9 cellular contexts compared by ENCODE assay signal in genomic region chr1:89286549-89287181, GRCh38. TPM values are rescaled to one million over a fixed set of nuclear protein-coding genes. Genes with fewer than 3 reads are reported as not detected.
A peak's percentile ranks its signal among the peaks of the same experiment; 100 is the strongest.
DNase-seq lines count a peak whose midpoint lies in the region; ATAC-seq and TF ChIP-seq lines count a peak whose summit lies in the region.
"Had no signal": no experiment of that assay in that cellular context is flagged by ENCODE, and none has a peak within 500 bp of the region (broad histone marks: within the 10 kb centered on the region; RNA-seq: fewer than 3 reads in every experiment).

No MANE protein-coding gene starts in this region.

- DNase-seq in GM12864 (ENCODE audit: low read depth): peak; percentile 29
- DNase-seq in right cardiac atrium: no peak
- no peak for DNase-seq in GM23248
- no peak for DNase-seq in HAP-1 (ENCODE audit: low spot score in 2 of 2)
- DNase-seq in stimulated activated CD4-positive, alpha-beta T cell treated with anti-CD3 and anti-CD28 coated beads, Interleukin-1b, Interleukin-23, amount 100 ng/mL, for 48 hours: no peak
- DNase-seq: SW 1271 had no signal

- peak; percentile 81 for ATAC-seq in GM21360 (IDR thresholded peaks at IDR 0.05; ENCODE audit: unreplicated experiment)
- ATAC-seq in HG03460 (IDR thresholded peaks at IDR 0.05; ENCODE audit: unreplicated experiment): peak; percentile 97
- ATAC-seq in right cardiac atrium: no peak
- no peak for ATAC-seq in HG02970 (IDR thresholded peaks at IDR 0.05; ENCODE audit: low FRiP score, unreplicated experiment)

- no peaks in the 10 kb centered on the region for H3K27me3 ChIP-seq in right cardiac atrium (ENCODE audit: control insufficient read depth, insufficient read depth)
- H3K27me3 ChIP-seq in GM23248 (replicated peaks; ENCODE audit: insufficient read depth): no peaks in the 10 kb centered on the region
- H3K27me3 ChIP-seq in HAP-1 (ENCODE audit: low read depth): no peaks in the 10 kb centered on the region

- H4K20me1 ChIP-seq in GM23248 (ENCODE audit: insufficient read depth): no peaks in the 10 kb centered on the region

- H3K9ac ChIP-seq in GM23248: no peak overlapping the region

- WGBS in right cardiac atrium: 37% methylated on average over 3 of the region's 3 CpGs
- WGBS in GM23248 (ENCODE audit: low coverage in 1 of 2, low lambda C conversion rate in 2 of 2, missing lambda C conversion rate in 2 of 2), 2 experiments: 24% methylated on average over 3 of the region's 3 CpGs

- H2AFZ ChIP-seq in GM23248: no peak overlapping the region

- H3K9me3 ChIP-seq in right cardiac atrium (ENCODE audit: control insufficient read depth, low read length): no peaks in the 10 kb centered on the region
- no peaks in the 10 kb centered on the region for H3K9me3 ChIP-seq in GM23248 (ENCODE audit: low read depth)
- no peaks in the 10 kb centered on the region for H3K9me3 ChIP-seq in HAP-1

- H3K9me2 ChIP-seq in GM23248 (ENCODE audit: insufficient read depth): no peaks in the 10 kb centered on the region

- no peak for TF ChIP-seq CTCF in GM12864 (IDR thresholded peaks at IDR 0.05; ENCODE audit: low read depth, low read length, missing control alignments)

- H3K4me1 ChIP-seq in right cardiac atrium (ENCODE audit: control insufficient read depth, insufficient read depth, low read length) (no peaks in the 10 kb centered on the region), GM23248 (ENCODE audit: insufficient read depth) (no peaks in the 10 kb centered on the region), HAP-1 (no peaks in the 10 kb centered on the region)

- in situ Hi-C loops in GM23248 (cut with MboI): no loop called here
- in situ Hi-C loops in HAP-1 (cut with MboI; ENCODE audit: low sequenced_read_pairs): no loop called here

- H3K36me3 ChIP-seq in GM23248 (ENCODE audit: low read depth) (no peaks in the 10 kb centered on the region), HAP-1 (replicated peaks) (no peaks in the 10 kb centered on the region)

- intact Hi-C loops in right cardiac atrium (cut with DNase I): loop anchor here in 1 of 4 donors (5.0 kb wide), 1 partner anchor 199 kb away; no protein-coding TSS in a partner anchor

- H3K4me3 ChIP-seq in GM12864 (ENCODE audit: low read depth, low read length) (no peak overlapping the region), right cardiac atrium (ENCODE audit: low read length) (peak overlapping the region; percentile 26), GM23248 (no peak overlapping the region), HAP-1 (no peak overlapping the region)

- no peak overlapping the region for H3K4me2 ChIP-seq in GM23248 (ENCODE audit: unreplicated experiment)

- H3K79me2 ChIP-seq in GM23248 (ENCODE audit: insufficient read depth): no peaks in the 10 kb centered on the region

- H3F3A ChIP-seq in GM23248 (ENCODE audit: insufficient read depth): no peaks in the 10 kb centered on the region

- H3K27ac ChIP-seq in right cardiac atrium (ENCODE audit: low read length) (no peak overlapping the region), GM23248 (no peak overlapping the region)

RNA-seq across cellular contexts. Expression of gene GBP5, which starts 14.0 kb away (rescaled TPM):
- 1 to 10 TPM in 2 of 4 donors, under 1 TPM in 2; 0.75 to 2.0 (median 1.2) TPM for total RNA-seq in right cardiac atrium
- polyA plus RNA-seq in right cardiac atrium (0.48 TPM), GM23248 (2016; fragmentation: Nextera tagmentation; extraction: Ambion mirVana) (1.2 and 1.3 TPM in 2 replicates)
- total RNA-seq in GM23248 (2014; rRNA removed; shearing (Covaris generic)): 0.43 and 2.0 TPM in 2 replicates

Comparison
In these comparisons a context has a peak if more than half of its experiments do, and no peak if none do; other contexts are left out.
1. ATAC-seq: peak in GM21360 (single experiment) and HG03460 (single experiment); none in right cardiac atrium (0 of 2) and HG02970 (single experiment).